8 cellular contexts compared by ENCODE assay signal in the genomic region with DNA sequence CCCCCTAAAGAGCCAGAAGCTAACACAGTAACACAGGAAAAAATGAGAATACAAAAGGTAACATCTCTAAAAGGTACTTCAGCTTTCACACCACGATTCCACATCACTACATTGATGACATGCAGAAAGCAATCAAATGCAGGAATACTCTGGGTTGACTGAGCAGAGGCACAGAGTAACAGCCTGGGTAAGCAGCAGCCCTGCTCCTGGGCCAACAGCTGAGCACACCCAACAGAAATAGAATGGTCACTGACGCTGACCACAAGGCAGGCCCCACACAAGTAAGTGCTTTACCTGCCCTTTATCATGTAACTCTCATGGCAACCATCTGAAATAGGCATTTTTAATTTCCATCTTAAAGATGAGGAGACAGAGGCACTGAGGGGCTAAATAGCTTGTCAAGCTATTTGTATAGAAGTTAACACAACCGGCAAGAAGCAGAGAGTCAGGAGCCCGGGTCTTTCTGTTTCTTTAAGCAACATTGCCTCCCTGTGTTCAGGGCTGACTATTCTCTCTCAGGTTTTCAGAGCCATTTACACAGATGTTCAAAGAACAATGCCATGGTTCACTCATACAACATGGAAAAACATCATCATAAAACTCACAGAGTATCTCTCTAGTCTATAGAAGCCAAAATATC.
DNase-seq lines count a peak whose midpoint lies in the region; ATAC-seq, FAIRE-seq and TF ChIP-seq lines count a peak whose summit lies in the region.

No MANE protein-coding gene starts in this region.

- intact Hi-C loops in K562 (cut with micrococcal nuclease): no loop called here
- intact Hi-C loops in tibial artery (cut with DNase I; ENCODE audit: low total_unique reads): no loop called here

- 0 out of 2 replicates have a peak overlapping the region, but pooled peaks have one; percentile 45 for H3K27ac ChIP-seq in GM23338 (ENCODE audit: low read depth)
- no peak overlapping the region for H3K27ac ChIP-seq in K562 (ENCODE audit: extremely low read depth, low read depth, low read length)
- H3K27ac ChIP-seq in tibial artery: no peak overlapping the region

- H3K9me3 Mint-ChIP-seq in GM23338: peaks cover 7% of the 10 kb centered on the region; the same call in 2 of the 3 replicates

- no peaks in the 10 kb centered on the region for H3K9me2 ChIP-seq in GM23338 (ENCODE audit: insufficient read depth)

- H3K79me2 ChIP-seq in GM23338 (replicated peaks; ENCODE audit: insufficient read depth): no peaks in the 10 kb centered on the region
- H3K79me2 ChIP-seq in K562 (ENCODE audit: control insufficient read depth, insufficient read depth, low read length): no peaks in the 10 kb centered on the region

- H3K36me3 ChIP-seq in GM23338 (ENCODE audit: insufficient read depth) (no peaks in the 10 kb centered on the region), K562 (ENCODE audit: control insufficient read depth, insufficient read depth, low read length) (no peaks in the 10 kb centered on the region), tibial artery (no peaks in the 10 kb centered on the region)

- no TSS peak for BruUV-seq in K562 (replicated peaks; lab: Mats Ljungman, UMichigan)

- no peak for TF ChIP-seq EP300 in K562 (IDR thresholded peaks at IDR 0.05; ENCODE audit: low read length)

- WGBS in K562 (ENCODE audit: insufficient coverage, low coverage, missing lambda C conversion rate): 0% methylated on average over 3 of the region's 4 CpGs

- peak in 1 of 2 experiments; percentile 27; a peak in 2 of 4 replicates for TF ChIP-seq RAD21 in K562 (CRISPR knock-in tag; conservative IDR thresholded peaks at IDR 0.05 in 1 of 2, IDR thresholded peaks at IDR 0.05 in 1 of 2)

- FAIRE-seq in K562 (lab: Jason Lieb, UNC): no peak

- in situ Hi-C loops in K562 (cut with MboI): no loop called here

- TF ChIP-seq CTCF in GM23338 (conservative IDR thresholded peaks at IDR 0.05; ENCODE audit: low read depth in 2 of 2) (peak; percentile 62 to 68), K562 (IDR thresholded peaks at IDR 0.05 in 2 of 3, conservative IDR thresholded peaks at IDR 0.05 in 1 of 3; ENCODE audit: insufficient read depth in 2 of 3, low read depth in 1 of 3, low read length in 3 of 3) (peak in 2 of 3 experiments; percentile 18 to 22; a peak in 2 of 6 replicates), tibial artery (IDR thresholded peaks at IDR 0.05) (peak; percentile 30 to 54)

- CTCF ChIA-PET in K562 (lab: Yijun Ruan, JAX; ENCODE audit: low intra/inter-chr PET ratio): no interaction called here

- H3K27me3 Mint-ChIP-seq in GM23338 (ENCODE audit: insufficient read depth, low read depth, poor library complexity): no peaks in the 10 kb centered on the region

- peaks cover 8% of the 10 kb centered on the region; the same call in 2 of the 3 replicates for H3K4me1 Mint-ChIP-seq in GM23338

- H3K9me3 ChIP-seq in K562 (replicated peaks; ENCODE audit: control insufficient read depth, insufficient read depth, low read depth, low read length) (no peaks in the 10 kb centered on the region), tibial artery (no peaks in the 10 kb centered on the region)

- POLR2A ChIA-PET in K562 (lab: Yijun Ruan, JAX): interaction anchor here (0.7 kb wide), 1 partner anchor 61 kb away, joined by 3 read pairs; no protein-coding TSS in a partner anchor

- H4K20me1 ChIP-seq in GM23338 (replicated peaks; ENCODE audit: insufficient read depth) (no peaks in the 10 kb centered on the region), K562 (replicated peaks; ENCODE audit: control insufficient read depth, insufficient read depth, low read length) (no peaks in the 10 kb centered on the region)

- H3K4me2 ChIP-seq in GM23338 (no peak overlapping the region), K562 (ENCODE audit: insufficient read depth, low read length) (no peak overlapping the region)

- H3K4me3 Mint-ChIP-seq in GM23338: no peak overlapping the region

- DNase-seq in AG20443 (ENCODE audit: low spot score) (peak; percentile 63), GM23338 (ENCODE audit: low spot score) (peak; percentile 69), OCI-M1 (lab: John Stamatoyannopoulos, UW) (peak; percentile 64), K562 (ENCODE audit: extremely low read depth in 1 of 4, low spot score in 3 of 4) (peak in 2 of 4 experiments; percentile 2 to 3), left kidney (ENCODE audit: low read depth, low spot score) (peak; percentile 65), tibial artery (no peak)

- H3K4me1 ChIP-seq in GM23338 (ENCODE audit: insufficient read depth) (peaks cover 10% of the 10 kb centered on the region; the same call in 1 of the 2 replicates), K562 (replicated peaks in 1 of 2; ENCODE audit: control insufficient read depth in 2 of 2, insufficient read depth in 2 of 2, low read length in 2 of 2) (no peaks in the 10 kb centered on the region), tibial artery (no peaks in the 10 kb centered on the region)

- no peaks in the 10 kb centered on the region for H3K27me3 ChIP-seq in GM23338 (ENCODE audit: insufficient read depth)
- no peaks in the 10 kb centered on the region for H3K27me3 ChIP-seq in K562 (ENCODE audit: control insufficient read depth in 2 of 2, insufficient read depth in 2 of 2, low read length in 2 of 2)
- no peaks in the 10 kb centered on the region for H3K27me3 ChIP-seq in tibial artery

- H2AFZ ChIP-seq in GM23338: no peak overlapping the region
- H2AFZ ChIP-seq in K562 (ENCODE audit: low read depth, low read length): no peak overlapping the region

- peak overlapping the region; percentile 71 for H3K27ac Mint-ChIP-seq in GM23338

- H3F3A ChIP-seq in GM23338 (replicated peaks; ENCODE audit: low read depth): no peaks in the 10 kb centered on the region

- no peak for TF ChIP-seq POLR2A in K562 (conservative IDR thresholded peaks at IDR 0.05)

- no peaks in the 10 kb centered on the region for H3K9me1 ChIP-seq in K562 (ENCODE audit: control insufficient read depth, insufficient read depth, low read length)

- ATAC-seq in GM23338 (peak; percentile 96), K562 (no peak), GM18907 (IDR thresholded peaks at IDR 0.05; ENCODE audit: unreplicated experiment) (no peak), HG02870 (IDR thresholded peaks at IDR 0.05; ENCODE audit: unreplicated experiment) (no peak)

- H3K9ac ChIP-seq in K562 (ENCODE audit: insufficient read depth in 1 of 2, low read depth in 2 of 2, low read length in 2 of 2): no peak overlapping the region

- peaks cover 4% of the 10 kb centered on the region; the same call in 1 of the 3 replicates for H3K36me3 Mint-ChIP-seq in GM23338 (ENCODE audit: low read depth)

- no peak overlapping the region for H3K4me3 ChIP-seq in GM23338
- H3K4me3 ChIP-seq in K562: no peak overlapping the region
- no peak overlapping the region for H3K4me3 ChIP-seq in tibial artery

TF ChIP-seq in GM23338, 12 proteins besides CTCF, POLR2A, EP300 and RAD21 (continues in another document):
- TF ChIP-seq CREB1 (CRISPR knock-in tag; IDR thresholded peaks at IDR 0.05; ENCODE audit: low read depth): no peak
- TF ChIP-seq, protein P1, sequence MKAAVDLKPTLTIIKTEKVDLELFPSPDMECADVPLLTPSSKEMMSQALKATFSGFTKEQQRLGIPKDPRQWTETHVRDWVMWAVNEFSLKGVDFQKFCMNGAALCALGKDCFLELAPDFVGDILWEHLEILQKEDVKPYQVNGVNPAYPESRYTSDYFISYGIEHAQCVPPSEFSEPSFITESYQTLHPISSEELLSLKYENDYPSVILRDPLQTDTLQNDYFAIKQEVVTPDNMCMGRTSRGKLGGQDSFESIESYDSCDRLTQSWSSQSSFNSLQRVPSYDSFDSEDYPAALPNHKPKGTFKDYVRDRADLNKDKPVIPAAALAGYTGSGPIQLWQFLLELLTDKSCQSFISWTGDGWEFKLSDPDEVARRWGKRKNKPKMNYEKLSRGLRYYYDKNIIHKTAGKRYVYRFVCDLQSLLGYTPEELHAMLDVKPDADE (IDR thresholded peaks at IDR 0.05): no peak
- TF ChIP-seq ZNF331 (CRISPR knock-in tag; IDR thresholded peaks at IDR 0.05; ENCODE audit: low read depth): no peak

TF ChIP-seq in K562, 482 proteins besides CTCF, POLR2A, EP300 and RAD21:
- no peak for TF ChIP-seq POLR3G (IDR thresholded peaks at IDR 0.05; ENCODE audit: extremely low read depth, insufficient read length, insufficient replicate concordance)

Comparison
In these comparisons a context has a peak if more than half of its experiments do, and no peak if none do; other contexts are left out.
1. DNase-seq: peak in AG20443 (single experiment), GM23338 (single experiment), OCI-M1 (single experiment) and left kidney (single experiment); none in tibial artery (0 of 2).
2. Peak in every context shown above with its lines, with median percentiles within 50 percentile points of each other: CTCF ChIP-seq.